8 cellular contexts compared by ENCODE assay signal in the genomic region with DNA sequence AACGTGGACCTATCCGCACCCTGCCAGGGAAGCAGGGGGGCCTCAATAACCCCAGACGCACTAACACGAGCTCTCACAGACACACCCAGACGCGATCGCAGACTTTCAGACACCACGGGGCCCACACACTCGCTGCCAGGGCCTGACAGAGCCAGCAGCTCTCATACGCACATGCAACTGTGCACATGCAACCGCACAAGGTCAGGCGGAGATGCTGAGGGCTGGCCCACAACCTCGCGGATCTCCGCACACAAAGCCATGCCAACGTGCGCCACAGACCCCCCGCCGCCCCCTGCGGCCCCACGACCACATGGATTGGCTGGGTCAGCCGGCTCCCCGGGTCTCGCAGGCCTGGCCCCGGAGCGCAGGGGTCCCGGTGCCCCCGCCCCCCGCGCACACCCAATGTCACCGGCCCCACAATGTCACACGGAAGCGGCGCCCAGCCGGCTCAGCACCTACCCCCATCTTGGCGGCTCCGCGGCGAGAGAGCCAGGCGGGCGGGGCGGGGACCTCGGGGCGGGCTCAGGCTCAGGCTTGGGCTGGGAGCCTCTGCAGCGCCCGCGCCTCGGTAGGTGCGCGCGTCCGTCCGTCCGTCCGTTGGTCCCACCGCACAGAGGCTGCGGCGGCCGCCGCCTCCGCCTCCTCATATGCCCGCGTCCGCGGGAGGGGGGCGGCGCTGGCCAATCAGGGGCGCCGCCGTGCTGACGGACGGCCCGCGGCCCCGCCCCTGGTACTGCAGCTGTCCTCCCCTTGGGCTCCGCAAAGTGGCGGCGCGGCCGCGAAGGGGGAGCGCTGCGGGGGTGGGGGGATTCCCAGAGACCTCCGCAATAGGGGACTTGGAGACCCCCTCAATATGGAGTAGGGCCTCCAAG. TPM values are rescaled to one million over a fixed set of nuclear protein-coding genes. Genes with fewer than 3 reads are reported as not detected.
DNase-seq lines count a peak whose midpoint lies in the region; ATAC-seq and TF ChIP-seq lines count a peak whose summit lies in the region.

Gene ATP1A3, minus strand, starts transcription at position 619 of the 872 bp plus-strand sequence. Its CDS starts 154 bp downstream, at position 465.

- peak within 1 kb of the TSS; percentile 62 for H3K4me3 Mint-ChIP-seq in activated CD4-positive, alpha-beta T cell treated with anti-CD3 and anti-CD28 coated beads, Interleukin-2, amount 10 ng/mL, durations not matched to agents 7 days and 5 days

- H3K27ac ChIP-seq in AG04450 (ENCODE audit: low read depth, low read length) (no peak within 1 kb of the TSS), ectodermal cell (ENCODE audit: insufficient read depth, low read depth, low read length, poor library complexity, severe bottlenecking) (no peak within 1 kb of the TSS)

- no peaks in the 10 kb centered on the region for H3K36me3 Mint-ChIP-seq in activated CD4-positive, alpha-beta T cell treated with anti-CD3 and anti-CD28 coated beads, Interleukin-2, amount 10 ng/mL, durations not matched to agents 7 days and 5 days (ENCODE audit: low read depth)

- H3K4me1 ChIP-seq in ectodermal cell (ENCODE audit: control insufficient read depth, insufficient read depth, low read length): peaks cover 5% of the 10 kb centered on the region

- H3K4me3 ChIP-seq in AG04450 (ENCODE audit: low read depth, low read length) (peak within 1 kb of the TSS; percentile 22; the same call in 1 of the 2 replicates), ectodermal cell (ENCODE audit: insufficient read depth, low read depth, low read length) (peak within 1 kb of the TSS; percentile 43)

- H3K36me3 ChIP-seq in ectodermal cell (ENCODE audit: control insufficient read depth, insufficient read depth, low read length): no peaks in the 10 kb centered on the region

- WGBS in ectodermal cell, 2 experiments: 2% methylated on average over 84 of the region's 84 CpGs

- peaks cover 43% of the 10 kb centered on the region for H3K27me3 Mint-ChIP-seq in activated CD4-positive, alpha-beta T cell treated with anti-CD3 and anti-CD28 coated beads, Interleukin-2, amount 10 ng/mL, durations not matched to agents 7 days and 5 days

- CTCF ChIA-PET in AG04450 (lab: Charles Lee): no interaction called here
- CTCF ChIA-PET in activated CD4-positive, alpha-beta T cell treated with anti-CD3 and anti-CD28 coated beads, Interleukin-2, amount 10 ng/mL, durations not matched to agents 7 days and 5 days (lab: Charles Lee): interaction anchor here (0.5 to 0.6 kb wide), 2 partner anchors 509 to 789 kb away, joined by 3 read pairs; no protein-coding TSS in a partner anchor

- ATAC-seq in GM21619 (IDR thresholded peaks at IDR 0.05; ENCODE audit: unreplicated experiment): no peak

- peaks cover 32% of the 10 kb centered on the region for H3K4me1 Mint-ChIP-seq in activated CD4-positive, alpha-beta T cell treated with anti-CD3 and anti-CD28 coated beads, Interleukin-2, amount 10 ng/mL, durations not matched to agents 7 days and 5 days

- H3K27me3 ChIP-seq in AG04450 (ENCODE audit: control insufficient read depth, insufficient read depth, low read length) (peaks cover 25% of the 10 kb centered on the region), ectodermal cell (ENCODE audit: control insufficient read depth, insufficient read depth, low read length, poor library complexity, severe bottlenecking) (peaks cover 71% of the 10 kb centered on the region)

- H3K27ac Mint-ChIP-seq in activated CD4-positive, alpha-beta T cell treated with anti-CD3 and anti-CD28 coated beads, Interleukin-2, amount 10 ng/mL, durations not matched to agents 7 days and 5 days: no peak within 1 kb of the TSS

- DNase-seq in AG04450 (ENCODE audit: low read depth, low spot score): no peak
- peak; percentile 90 for DNase-seq in GM20000 (ENCODE audit: low spot score)
- peak; percentile 83 for DNase-seq in NCI-H510A (lab: John Stamatoyannopoulos, UW)
- peak; percentile 63 for DNase-seq in activated CD4-positive, alpha-beta T cell treated with anti-CD3 and anti-CD28 coated beads, Interleukin-2, amount 10 ng/mL, durations not matched to agents 7 days and 5 days
- DNase-seq in medulla oblongata (ENCODE audit: extremely low spot score): peak; percentile 45
- peak; percentile 48 to 55 for DNase-seq in stimulated activated CD8-positive, alpha-beta memory T cell treated with anti-CD3 and anti-CD28 coated beads, Interleukin-15, amount 100 ng/mL, for 48 hours (ENCODE audit: low read depth in 2 of 2)

- H3K9me3 ChIP-seq in AG04450 (ENCODE audit: control insufficient read depth, insufficient read depth, low read length) (no peaks in the 10 kb centered on the region), ectodermal cell (ENCODE audit: control insufficient read depth, low read length) (no peaks in the 10 kb centered on the region)

- no peaks in the 10 kb centered on the region for H3K9me3 Mint-ChIP-seq in activated CD4-positive, alpha-beta T cell treated with anti-CD3 and anti-CD28 coated beads, Interleukin-2, amount 10 ng/mL, durations not matched to agents 7 days and 5 days

- POLR2A ChIA-PET in AG04450 (lab: Yijun Ruan, JAX): no interaction called here
- POLR2A ChIA-PET in activated CD4-positive, alpha-beta T cell treated with anti-CD3 and anti-CD28 coated beads, Interleukin-2, amount 10 ng/mL, durations not matched to agents 7 days and 5 days (lab: Charles Lee): no interaction called here

- TF ChIP-seq CTCF in AG04450 (IDR thresholded peaks at IDR 0.05; ENCODE audit: low read depth, low read length) (no peak), GM20000 (IDR thresholded peaks at IDR 0.05; ENCODE audit: extremely low read depth, missing control alignments) (no peak)

RNA-seq across cellular contexts. Expression of gene ATP1A3, which starts in this region (rescaled TPM):
- 0.05 TPM in 1 of 2 replicates, not detected in the other for polyA plus RNA-seq in AG04450 (2011; rRNA removed)
- polyA minus RNA-seq in AG04450 (2011; rRNA and poly(A)+ RNA removed): 0.09 and 0.22 TPM in 2 replicates
- total RNA-seq in activated CD4-positive, alpha-beta T cell treated with anti-CD3 and anti-CD28 coated beads, Interleukin-2, amount 10 ng/mL, durations not matched to agents 7 days and 5 days: 1 to 10 TPM; 1.9 to 2.0 TPM
- 5.3 TPM for polyA plus RNA-seq in ectodermal cell (2013, experiment 1 of 4)
- polyA plus RNA-seq in ectodermal cell (2013, experiment 2 of 4): 4.4 TPM
- 5.1 TPM for polyA plus RNA-seq in ectodermal cell (2013, experiment 3 of 4)
- 5.5 TPM for polyA plus RNA-seq in ectodermal cell (2013, experiment 4 of 4)
